Comparison of ENCODE assay signal across 8 cellular contexts in the genomic region with DNA sequence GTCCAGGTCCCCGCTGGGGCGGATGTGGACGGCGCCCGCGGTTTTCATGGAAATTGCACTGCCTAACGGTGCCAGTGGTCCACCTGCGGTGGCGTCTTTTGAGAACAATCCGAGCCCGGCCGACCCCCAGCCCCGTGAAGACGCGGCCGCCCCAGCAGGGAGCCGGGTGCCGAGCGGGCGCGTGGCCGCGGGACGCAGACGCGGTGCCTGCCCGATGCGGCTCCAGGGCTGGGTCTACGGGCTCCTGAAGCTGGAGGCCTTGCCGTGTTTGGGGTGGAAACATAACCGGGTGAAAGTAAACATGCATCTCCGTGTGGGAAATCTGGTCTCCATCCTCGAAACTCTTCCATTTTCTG. TPM values are rescaled to one million over a fixed set of nuclear protein-coding genes. Genes with fewer than 3 reads are reported as not detected.
A peak's percentile ranks its signal among the peaks of the same experiment; 100 is the strongest.
DNase-seq lines count a peak whose midpoint lies in the region; ATAC-seq and TF ChIP-seq lines count a peak whose summit lies in the region.

No MANE protein-coding gene starts in this region.

- H3K27me3 ChIP-seq in trophoblast cell (ENCODE audit: insufficient read depth, low read length), result no peaks in the 10 kb centered on the region

- H2BK12ac ChIP-seq in trophoblast cell (ENCODE audit: low read length), result no peak overlapping the region

- peak overlapping the region; percentile 71 for H4K91ac ChIP-seq in trophoblast cell (ENCODE audit: low read depth, low read length)

- peaks cover 11% of the 10 kb centered on the region for H3K79me2 ChIP-seq in trophoblast cell (ENCODE audit: control insufficient read depth, insufficient read depth, low read length, poor library complexity)

- TF ChIP-seq POLR2A in GM18505 (IDR thresholded peaks at IDR 0.05; ENCODE audit: borderline replicate concordance, extremely low read depth, insufficient read depth, insufficient read length), result no peak

- H2AFZ ChIP-seq in trophoblast cell (ENCODE audit: insufficient read depth, low read length, poor library complexity), result peak overlapping the region; percentile 86

- WGBS in trophoblast cell (ENCODE audit: extremely low coverage, insufficient coverage, insufficient read length), result no CpG with 5 or more reads among the region's 33 CpGs

- peak overlapping the region; percentile 76 for H3K4ac ChIP-seq in trophoblast cell (ENCODE audit: low read depth, low read length)

- TF ChIP-seq CTCF in WI38 (IDR thresholded peaks at IDR 0.05; ENCODE audit: low read depth, low read length), result no peak
- no peak for TF ChIP-seq CTCF in fibroblast of pulmonary artery (IDR thresholded peaks at IDR 0.05; ENCODE audit: low read length, missing control alignments)
- no peak for TF ChIP-seq CTCF in GM10266 (IDR thresholded peaks at IDR 0.05; ENCODE audit: control insufficient read depth, insufficient read depth, low read depth, missing control alignments)

- H2AK5ac ChIP-seq in trophoblast cell (ENCODE audit: low read length), result no peak overlapping the region

- H2BK5ac ChIP-seq in trophoblast cell (ENCODE audit: low read depth, low read length, poor library complexity), result no peak overlapping the region

- peak overlapping the region; percentile 87 for H3K14ac ChIP-seq in trophoblast cell (ENCODE audit: low read length)

- DNase-seq in ACHN (peak; percentile 33), fibroblast of pulmonary artery (ENCODE audit: low read depth) (peak; percentile 24), trophoblast cell (peak in 1 of 2 donors; percentile 39), GM10266 (ENCODE audit: extremely low spot score) (no peak), GM19238 (ENCODE audit: insufficient read length, low spot score) (no peak)

- peak overlapping the region; percentile 70 for H4K12ac ChIP-seq in trophoblast cell (ENCODE audit: low read depth, low read length)

- H3K4me3 ChIP-seq in WI38 (ENCODE audit: low read depth, low read length) (peak overlapping the region; percentile 79), fibroblast of pulmonary artery (replicated peaks; ENCODE audit: low read depth, low read length) (peak overlapping the region; percentile 69), trophoblast cell (ENCODE audit: low read depth, low read length) (peak overlapping the region; percentile 85)

- H3K4me2 ChIP-seq in trophoblast cell (ENCODE audit: low read length), result peak overlapping the region; percentile 92

- H3K9ac ChIP-seq in trophoblast cell (ENCODE audit: low read length), result peak overlapping the region; percentile 84

- H4K8ac ChIP-seq in trophoblast cell (ENCODE audit: low read depth, low read length), result peak overlapping the region; percentile 83

- peaks cover 7% of the 10 kb centered on the region for H3K79me1 ChIP-seq in trophoblast cell (ENCODE audit: low read length)

- no peaks in the 10 kb centered on the region for H3K9me3 ChIP-seq in trophoblast cell (ENCODE audit: insufficient read depth, low read depth, low read length)

- H3K4me1 ChIP-seq in trophoblast cell (ENCODE audit: control insufficient read depth in 1 of 2, insufficient read depth in 2 of 2, low read length in 2 of 2), result peaks cover 4 to 8% of the 10 kb centered on the region in 2 experiments

- in situ Hi-C loops in ACHN (cut with HindIII; ENCODE audit: low pct_ligation_motif_present, low pct_unique_long_range_greater_than_20kb, low sequenced_read_pairs), result no loop called here

- H3K18ac ChIP-seq in trophoblast cell (ENCODE audit: low read length), result peak overlapping the region; percentile 66

- no peaks in the 10 kb centered on the region for H3K36me3 ChIP-seq in trophoblast cell (ENCODE audit: control insufficient read depth in 1 of 2, insufficient read depth in 2 of 2, low read length in 2 of 2)

- peak overlapping the region; percentile 68 for H2BK120ac ChIP-seq in trophoblast cell (ENCODE audit: insufficient read depth, low read length, poor library complexity)

- no peak overlapping the region for H3K23ac ChIP-seq in trophoblast cell (ENCODE audit: low read length)

- peak overlapping the region; percentile 59 for H3K27ac ChIP-seq in trophoblast cell (ENCODE audit: low read depth, low read length)

- ATAC-seq in GM18505 (IDR thresholded peaks at IDR 0.05; ENCODE audit: unreplicated experiment), result peak; percentile 45
- ATAC-seq in HG03060 (IDR thresholded peaks at IDR 0.05; ENCODE audit: low read depth, unreplicated experiment), result peak; percentile 12

RNA-seq across cellular contexts. Expression of gene INPP4A, which starts 0.5 kb away (rescaled TPM):
- 16.3 TPM in 2 replicates for polyA plus RNA-seq in trophoblast cell (2013)

Comparison
In these comparisons a context has a peak if more than half of its experiments do, and no peak if none do; other contexts are left out.
1. DNase-seq: peak in ACHN (single experiment) and fibroblast of pulmonary artery (single experiment); none in GM10266 (single experiment) and GM19238 (single experiment).
2. Peak in every context shown above with its lines, with median percentiles within 50 percentile points of each other: H3K4me3 ChIP-seq.